Comparison of ENCODE assay signal across 5 cellular contexts in genomic region chr18:77290856-77291255, GRCh38. TPM values are rescaled to one million over a fixed set of nuclear protein-coding genes. Genes with fewer than 3 reads are reported as not detected.
"Had no signal": no experiment of that assay in that cellular context is flagged by ENCODE, and none has a peak within 500 bp of the region (broad histone marks: within the 10 kb centered on the region; RNA-seq: fewer than 3 reads in every experiment).

No MANE protein-coding gene starts in this region.

RNA-seq across cellular contexts. Expression of gene GALR1, which starts 41.2 kb away (rescaled TPM):
- total RNA-seq: LHCN-M2, MCF 10A, PC-3, SJSA1 had no signal
- polyA plus RNA-seq: SK-N-SH had no signal
